1 cellular context compared by ENCODE assay signal in the genomic region with DNA sequence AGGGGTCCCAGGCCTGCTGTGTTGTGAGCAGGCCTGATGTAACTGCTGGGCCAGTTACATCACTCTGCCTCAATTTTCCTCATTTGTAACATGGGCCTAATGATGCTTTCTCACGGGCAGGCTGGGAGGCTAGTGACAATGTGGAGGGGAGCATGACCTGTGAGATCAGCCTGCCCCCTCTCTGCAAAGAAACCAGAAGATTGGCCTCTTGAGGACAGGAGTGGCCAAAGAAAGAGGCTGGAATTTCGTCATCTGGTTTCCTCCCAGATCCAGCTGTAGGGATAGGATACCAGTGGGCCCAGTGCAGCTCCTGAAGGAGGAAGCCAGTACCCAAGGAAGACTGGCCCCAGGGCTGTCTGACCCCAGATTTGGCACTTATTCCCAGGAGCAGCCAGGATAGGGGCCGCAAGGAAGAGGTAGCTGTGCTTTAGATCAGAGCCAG.
TF ChIP-seq lines count a peak whose summit lies in the region.

No MANE protein-coding gene starts in this region.

TF ChIP-seq in GM12878, 131 proteins besides CTCF, POLR2A, EP300 and RAD21:
- TF ChIP-seq, protein P1, sequence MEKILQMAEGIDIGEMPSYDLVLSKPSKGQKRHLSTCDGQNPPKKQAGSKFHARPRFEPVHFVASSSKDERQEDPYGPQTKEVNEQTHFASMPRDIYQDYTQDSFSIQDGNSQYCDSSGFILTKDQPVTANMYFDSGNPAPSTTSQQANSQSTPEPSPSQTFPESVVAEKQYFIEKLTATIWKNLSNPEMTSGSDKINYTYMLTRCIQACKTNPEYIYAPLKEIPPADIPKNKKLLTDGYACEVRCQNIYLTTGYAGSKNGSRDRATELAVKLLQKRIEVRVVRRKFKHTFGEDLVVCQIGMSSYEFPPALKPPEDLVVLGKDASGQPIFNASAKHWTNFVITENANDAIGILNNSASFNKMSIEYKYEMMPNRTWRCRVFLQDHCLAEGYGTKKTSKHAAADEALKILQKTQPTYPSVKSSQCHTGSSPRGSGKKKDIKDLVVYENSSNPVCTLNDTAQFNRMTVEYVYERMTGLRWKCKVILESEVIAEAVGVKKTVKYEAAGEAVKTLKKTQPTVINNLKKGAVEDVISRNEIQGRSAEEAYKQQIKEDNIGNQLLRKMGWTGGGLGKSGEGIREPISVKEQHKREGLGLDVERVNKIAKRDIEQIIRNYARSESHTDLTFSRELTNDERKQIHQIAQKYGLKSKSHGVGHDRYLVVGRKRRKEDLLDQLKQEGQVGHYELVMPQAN (conservative IDR thresholded peaks at IDR 0.05): no peak
- TF ChIP-seq POLR2AphosphoS2 (IDR thresholded peaks at IDR 0.05; ENCODE audit: low read depth, low read length): no peak
- TF ChIP-seq, protein P2, sequence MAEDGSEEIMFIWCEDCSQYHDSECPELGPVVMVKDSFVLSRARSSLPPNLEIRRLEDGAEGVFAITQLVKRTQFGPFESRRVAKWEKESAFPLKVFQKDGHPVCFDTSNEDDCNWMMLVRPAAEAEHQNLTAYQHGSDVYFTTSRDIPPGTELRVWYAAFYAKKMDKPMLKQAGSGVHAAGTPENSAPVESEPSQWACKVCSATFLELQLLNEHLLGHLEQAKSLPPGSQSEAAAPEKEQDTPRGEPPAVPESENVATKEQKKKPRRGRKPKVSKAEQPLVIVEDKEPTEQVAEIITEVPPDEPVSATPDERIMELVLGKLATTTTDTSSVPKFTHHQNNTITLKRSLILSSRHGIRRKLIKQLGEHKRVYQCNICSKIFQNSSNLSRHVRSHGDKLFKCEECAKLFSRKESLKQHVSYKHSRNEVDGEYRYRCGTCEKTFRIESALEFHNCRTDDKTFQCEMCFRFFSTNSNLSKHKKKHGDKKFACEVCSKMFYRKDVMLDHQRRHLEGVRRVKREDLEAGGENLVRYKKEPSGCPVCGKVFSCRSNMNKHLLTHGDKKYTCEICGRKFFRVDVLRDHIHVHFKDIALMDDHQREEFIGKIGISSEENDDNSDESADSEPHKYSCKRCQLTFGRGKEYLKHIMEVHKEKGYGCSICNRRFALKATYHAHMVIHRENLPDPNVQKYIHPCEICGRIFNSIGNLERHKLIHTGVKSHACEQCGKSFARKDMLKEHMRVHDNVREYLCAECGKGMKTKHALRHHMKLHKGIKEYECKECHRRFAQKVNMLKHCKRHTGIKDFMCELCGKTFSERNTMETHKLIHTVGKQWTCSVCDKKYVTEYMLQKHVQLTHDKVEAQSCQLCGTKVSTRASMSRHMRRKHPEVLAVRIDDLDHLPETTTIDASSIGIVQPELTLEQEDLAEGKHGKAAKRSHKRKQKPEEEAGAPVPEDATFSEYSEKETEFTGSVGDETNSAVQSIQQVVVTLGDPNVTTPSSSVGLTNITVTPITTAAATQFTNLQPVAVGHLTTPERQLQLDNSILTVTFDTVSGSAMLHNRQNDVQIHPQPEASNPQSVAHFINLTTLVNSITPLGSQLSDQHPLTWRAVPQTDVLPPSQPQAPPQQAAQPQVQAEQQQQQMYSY (CRISPR knock-in tag; IDR thresholded peaks at IDR 0.05): no peak
- TF ChIP-seq, protein P3, sequence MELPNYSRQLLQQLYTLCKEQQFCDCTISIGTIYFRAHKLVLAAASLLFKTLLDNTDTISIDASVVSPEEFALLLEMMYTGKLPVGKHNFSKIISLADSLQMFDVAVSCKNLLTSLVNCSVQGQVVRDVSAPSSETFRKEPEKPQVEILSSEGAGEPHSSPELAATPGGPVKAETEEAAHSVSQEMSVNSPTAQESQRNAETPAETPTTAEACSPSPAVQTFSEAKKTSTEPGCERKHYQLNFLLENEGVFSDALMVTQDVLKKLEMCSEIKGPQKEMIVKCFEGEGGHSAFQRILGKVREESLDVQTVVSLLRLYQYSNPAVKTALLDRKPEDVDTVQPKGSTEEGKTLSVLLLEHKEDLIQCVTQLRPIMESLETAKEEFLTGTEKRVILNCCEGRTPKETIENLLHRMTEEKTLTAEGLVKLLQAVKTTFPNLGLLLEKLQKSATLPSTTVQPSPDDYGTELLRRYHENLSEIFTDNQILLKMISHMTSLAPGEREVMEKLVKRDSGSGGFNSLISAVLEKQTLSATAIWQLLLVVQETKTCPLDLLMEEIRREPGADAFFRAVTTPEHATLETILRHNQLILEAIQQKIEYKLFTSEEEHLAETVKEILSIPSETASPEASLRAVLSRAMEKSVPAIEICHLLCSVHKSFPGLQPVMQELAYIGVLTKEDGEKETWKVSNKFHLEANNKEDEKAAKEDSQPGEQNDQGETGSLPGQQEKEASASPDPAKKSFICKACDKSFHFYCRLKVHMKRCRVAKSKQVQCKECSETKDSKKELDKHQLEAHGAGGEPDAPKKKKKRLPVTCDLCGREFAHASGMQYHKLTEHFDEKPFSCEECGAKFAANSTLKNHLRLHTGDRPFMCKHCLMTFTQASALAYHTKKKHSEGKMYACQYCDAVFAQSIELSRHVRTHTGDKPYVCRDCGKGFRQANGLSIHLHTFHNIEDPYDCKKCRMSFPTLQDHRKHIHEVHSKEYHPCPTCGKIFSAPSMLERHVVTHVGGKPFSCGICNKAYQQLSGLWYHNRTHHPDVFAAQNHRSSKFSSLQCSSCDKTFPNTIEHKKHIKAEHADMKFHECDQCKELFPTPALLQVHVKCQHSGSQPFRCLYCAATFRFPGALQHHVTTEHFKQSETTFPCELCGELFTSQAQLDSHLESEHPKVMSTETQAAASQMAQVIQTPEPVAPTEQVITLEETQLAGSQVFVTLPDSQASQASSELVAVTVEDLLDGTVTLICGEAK (IDR thresholded peaks at IDR 0.05; ENCODE audit: borderline replicate concordance): no peak
- TF ChIP-seq TAF1 (IDR thresholded peaks at IDR 0.05; ENCODE audit: borderline replicate concordance, low read depth, low read length): no peak
- TF ChIP-seq PAX5 (IDR thresholded peaks at IDR 0.05; ENCODE audit: borderline replicate concordance, low read depth, low read length): no peak
- TF ChIP-seq, protein P4, sequence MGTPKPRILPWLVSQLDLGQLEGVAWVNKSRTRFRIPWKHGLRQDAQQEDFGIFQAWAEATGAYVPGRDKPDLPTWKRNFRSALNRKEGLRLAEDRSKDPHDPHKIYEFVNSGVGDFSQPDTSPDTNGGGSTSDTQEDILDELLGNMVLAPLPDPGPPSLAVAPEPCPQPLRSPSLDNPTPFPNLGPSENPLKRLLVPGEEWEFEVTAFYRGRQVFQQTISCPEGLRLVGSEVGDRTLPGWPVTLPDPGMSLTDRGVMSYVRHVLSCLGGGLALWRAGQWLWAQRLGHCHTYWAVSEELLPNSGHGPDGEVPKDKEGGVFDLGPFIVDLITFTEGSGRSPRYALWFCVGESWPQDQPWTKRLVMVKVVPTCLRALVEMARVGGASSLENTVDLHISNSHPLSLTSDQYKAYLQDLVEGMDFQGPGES (IDR thresholded peaks at IDR 0.05): no peak
- TF ChIP-seq, protein P5, sequence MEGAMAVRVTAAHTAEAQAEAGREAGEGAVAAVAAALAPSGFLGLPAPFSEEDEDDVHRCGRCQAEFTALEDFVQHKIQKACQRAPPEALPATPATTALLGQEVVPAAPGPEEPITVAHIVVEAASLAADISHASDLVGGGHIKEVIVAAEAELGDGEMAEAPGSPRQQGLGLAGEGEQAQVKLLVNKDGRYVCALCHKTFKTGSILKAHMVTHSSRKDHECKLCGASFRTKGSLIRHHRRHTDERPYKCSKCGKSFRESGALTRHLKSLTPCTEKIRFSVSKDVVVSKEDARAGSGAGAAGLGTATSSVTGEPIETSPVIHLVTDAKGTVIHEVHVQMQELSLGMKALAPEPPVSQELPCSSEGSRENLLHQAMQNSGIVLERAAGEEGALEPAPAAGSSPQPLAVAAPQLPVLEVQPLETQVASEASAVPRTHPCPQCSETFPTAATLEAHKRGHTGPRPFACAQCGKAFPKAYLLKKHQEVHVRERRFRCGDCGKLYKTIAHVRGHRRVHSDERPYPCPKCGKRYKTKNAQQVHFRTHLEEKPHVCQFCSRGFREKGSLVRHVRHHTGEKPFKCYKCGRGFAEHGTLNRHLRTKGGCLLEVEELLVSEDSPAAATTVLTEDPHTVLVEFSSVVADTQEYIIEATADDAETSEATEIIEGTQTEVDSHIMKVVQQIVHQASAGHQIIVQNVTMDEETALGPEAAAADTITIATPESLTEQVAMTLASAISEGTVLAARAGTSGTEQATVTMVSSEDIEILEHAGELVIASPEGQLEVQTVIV (IDR thresholded peaks at IDR 0.05; ENCODE audit: borderline replicate concordance, partially characterized antibody): no peak
